32 cellular contexts compared by ENCODE assay signal in the genomic region with DNA sequence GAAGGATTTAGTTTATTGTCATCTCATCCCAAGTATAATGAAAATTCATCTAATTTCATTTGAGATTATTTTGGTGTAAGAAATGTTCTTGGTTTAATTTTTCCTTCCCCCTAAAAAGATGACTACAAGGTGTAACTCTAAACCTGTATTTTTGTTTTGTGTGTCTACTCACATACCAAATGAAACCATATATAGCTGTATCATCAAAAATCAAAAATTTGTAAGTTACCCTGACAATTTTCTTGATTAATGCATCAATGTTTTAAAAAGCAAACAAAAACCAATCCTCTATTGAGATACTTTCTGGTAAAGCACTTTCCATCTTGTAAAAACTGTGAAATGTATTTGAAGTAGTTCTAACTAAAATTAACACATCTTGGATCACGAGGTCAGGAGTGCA. TPM values are rescaled to one million over a fixed set of nuclear protein-coding genes. Genes with fewer than 3 reads are reported as not detected.
"Had no signal": no experiment of that assay in that cellular context is flagged by ENCODE, and none has a peak within 500 bp of the region (broad histone marks: within the 10 kb centered on the region; RNA-seq: fewer than 3 reads in every experiment).

No MANE protein-coding gene starts in this region.

- H3K27ac ChIP-seq: neutrophil, ovary, parathyroid adenoma, psoas muscle, skin epidermis, spleen, suprapubic skin, testis, tibial artery, transverse colon, upper lobe of right lung, uterus had no signal

- ATAC-seq: naive thymus-derived CD8-positive, alpha-beta T cell; natural killer cell treated with Interleukin-12 subunit alpha and Interleukin-12 subunit beta and Interleukin-15 and Interleukin-18, amount 100 ng/mL, for 72 hours; psoas muscle; right cardiac atrium; sciatic nerve; stimulated activated memory B cell treated with anti-CD40 and anti-IgM and Interleukin-4, amounts not matched to agents 10 μg/mL and 1 μg/mL and 100 μg/mL, for 72 hours; stimulated activated naive CD8-positive, alpha-beta T cell treated with anti-CD3 and anti-CD28 coated beads, Interleukin-15, amount 100 ng/mL, for 72 hours; stimulated activated naive CD8-positive, alpha-beta T cell treated with anti-CD3 and anti-CD28 coated beads, Interleukin-15, Interleukin-2, amounts not matched to agents 100 U/mL and 50 U/mL, for 24 hours; upper lobe of right lung had no signal

- H3K4me2 ChIP-seq: smooth muscle cell had no signal

- H3K36me3 ChIP-seq: ovary, transverse colon, uterus had no signal

- H2AFZ ChIP-seq: parathyroid adenoma had no signal

- H3K9ac ChIP-seq: parathyroid adenoma had no signal

- H3K9me3 ChIP-seq: neutrophil, ovary, psoas muscle, spleen, suprapubic skin, testis, tibial artery, transverse colon, upper lobe of right lung, uterus had no signal

- H3K4me3 ChIP-seq: ovary, psoas muscle, skin epidermis, smooth muscle cell, spleen, suprapubic skin, testis, tibial artery, transverse colon, upper lobe of right lung, uterus had no signal

- DNase-seq: naive thymus-derived CD8-positive, alpha-beta T cell; nephron progenitor cell; nucleus accumbens; ovary; posterior cingulate gyrus; psoas muscle; right cardiac atrium; spleen; stimulated activated CD4-positive, alpha-beta T cell treated with anti-CD3 and anti-CD28 coated beads, Interleukin-12 subunit alpha, Interleukin-12 subunit beta, amount 100 ng/mL, for 4 hours; stimulated activated CD4-positive, alpha-beta T cell treated with anti-CD3 and anti-CD28 coated beads, Interleukin-1b, Interleukin-23, amount 100 ng/mL, for 48 hours; stimulated activated CD4-positive, alpha-beta T cell treated with anti-CD3 and anti-CD28 coated beads, Interleukin-4, amount 100 ng/mL, for 1 hour; stimulated activated CD4-positive, alpha-beta T cell treated with anti-CD3 and anti-CD28 coated beads, Interleukin-4, amount 100 ng/mL, for 4 hours; stimulated activated CD8-positive, alpha-beta memory T cell treated with anti-CD3 and anti-CD28 coated beads, Interleukin-4, amount 100 ng/mL, for 48 hours; stimulated activated naive CD4-positive, alpha-beta T cell; stimulated activated naive CD8-positive, alpha-beta T cell treated with anti-CD3 and anti-CD28 coated beads, Interleukin-15, amount 100 ng/mL, for 72 hours; stimulated activated naive CD8-positive, alpha-beta T cell treated with anti-CD3 and anti-CD28 coated beads, Interleukin-15, Interleukin-2, amounts not matched to agents 100 U/mL and 50 U/mL, for 24 hours; substantia nigra; testis; tibial artery; transverse colon; upper lobe of right lung; uterus had no signal

- H3K27me3 ChIP-seq: ovary, spleen, suprapubic skin, testis, tibial artery, transverse colon, upper lobe of right lung, uterus had no signal

- H3K4me1 ChIP-seq: parathyroid adenoma, psoas muscle, spleen, suprapubic skin, testis, tibial artery, transverse colon, upper lobe of right lung, uterus had no signal

RNA-seq across cellular contexts. Expression of a gene that starts 43.4 kb away (rescaled TPM):
- total RNA-seq: natural killer cell treated with Interleukin-12 subunit alpha and Interleukin-12 subunit beta and Interleukin-15 and Interleukin-18, amount 100 ng/mL, for 72 hours; neural crest cell; progenitor cell of endocrine pancreas had no signal
- polyA plus RNA-seq: naive thymus-derived CD8-positive, alpha-beta T cell had no signal
